14 cellular contexts compared by ENCODE assay signal in the genomic region with DNA sequence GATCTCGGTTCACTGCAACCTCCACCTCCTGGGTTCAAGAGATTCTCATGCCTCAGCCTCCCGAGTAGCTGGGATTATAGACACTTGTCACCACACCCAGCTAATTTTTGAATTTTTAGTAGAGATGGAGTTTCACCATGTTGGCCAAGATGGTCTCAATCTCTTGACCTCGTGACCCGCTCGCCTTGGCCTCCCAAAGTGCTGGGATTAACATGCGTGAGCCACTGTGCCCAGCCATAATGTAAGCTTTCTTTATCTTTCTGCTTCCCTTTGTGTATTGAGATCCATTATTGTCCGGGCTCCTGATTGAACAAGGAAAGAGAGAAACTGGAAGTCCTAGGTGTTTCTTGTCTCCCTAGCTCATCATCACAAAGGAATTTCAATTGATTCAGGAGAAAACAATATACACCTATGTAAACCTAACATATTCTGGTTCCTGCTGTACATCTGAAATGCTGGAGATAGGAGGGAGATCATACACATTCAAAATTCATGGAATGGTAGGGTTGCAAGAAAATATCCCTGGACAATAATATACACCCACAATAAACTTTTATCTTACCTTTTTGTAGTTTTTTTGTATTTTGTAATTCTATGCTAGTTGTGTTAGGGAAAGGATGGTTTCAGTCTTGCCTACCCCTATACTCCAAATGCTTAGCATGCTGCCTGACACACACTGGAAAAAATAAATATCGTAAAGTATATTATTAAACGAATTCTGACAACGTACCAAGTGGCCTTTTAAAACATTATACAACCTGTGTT.
DNase-seq lines count a peak whose midpoint lies in the region; ATAC-seq, FAIRE-seq and TF ChIP-seq lines count a peak whose summit lies in the region.
"Had no signal": no experiment of that assay in that cellular context is flagged by ENCODE, and none has a peak within 500 bp of the region (broad histone marks: within the 10 kb centered on the region; RNA-seq: fewer than 3 reads in every experiment).

No MANE protein-coding gene starts in this region.

- no peak for TF ChIP-seq CTCF in A549 (IDR thresholded peaks at IDR 0.05)
- TF ChIP-seq CTCF in HCT116 (IDR thresholded peaks at IDR 0.05 in 2 of 3, conservative IDR thresholded peaks at IDR 0.05 in 1 of 3; ENCODE audit: borderline replicate concordance in 1 of 3, insufficient read depth in 1 of 3, low read depth in 2 of 3, low read length in 2 of 3): no peak
- no peak for TF ChIP-seq CTCF in epithelial cell of esophagus (IDR thresholded peaks at IDR 0.05; ENCODE audit: insufficient read depth, low read depth, low read length, missing control alignments)

- H4K20me1 ChIP-seq in HCT116 (ENCODE audit: insufficient read depth): no peaks in the 10 kb centered on the region

- FAIRE-seq in A549 (lab: Jason Lieb, UNC): no peak
- FAIRE-seq: D721Med, K562 had no signal

- TF ChIP-seq EP300 in A549 (IDR thresholded peaks at IDR 0.05): no peak

- CTCF ChIA-PET in A549 (lab: Yijun Ruan, JAX) (interaction anchor here (0.6 to 1.1 kb wide), 2 partner anchors 134 to 619 kb away, joined by 3 read pairs; no protein-coding TSS in a partner anchor), HCT116 (lab: Charles Lee) (interaction anchor here (0.9 to 2.7 kb wide), 3 partner anchors 10 to 88 kb away, joined by 3 to 5 read pairs (median 5); no protein-coding TSS in a partner anchor)

- H3K27ac ChIP-seq in A549 (no peak overlapping the region), HCT116 (ENCODE audit: low read depth, low read length) (peak overlapping the region; percentile 94)

- no peaks in the 10 kb centered on the region for H3K9me3 ChIP-seq in A549
- H3K9me3 ChIP-seq in HCT116 (ENCODE audit: control insufficient read depth in 1 of 2, insufficient read depth in 1 of 2, low read depth in 1 of 2, low read length in 2 of 2): no peaks in the 10 kb centered on the region

- H3K4me1 ChIP-seq in A549 (peaks cover 21% of the 10 kb centered on the region), HCT116 (ENCODE audit: control insufficient read depth in 1 of 2, insufficient read depth in 2 of 2, low read length in 2 of 2) (peaks cover 60 to 87% of the 10 kb centered on the region in 2 experiments)

- WGBS in A549 (ENCODE audit: missing lambda C conversion rate): 60% methylated on average over 10 of the region's 10 CpGs

- ATAC-seq in A549: no peak
- no peak for ATAC-seq in HCT116
- ATAC-seq: K562 had no signal

- peak overlapping the region; percentile 68 for H3K9ac ChIP-seq in HCT116 (ENCODE audit: low read length)

- no peak overlapping the region for H2AFZ ChIP-seq in HCT116 (ENCODE audit: low read depth, low read length, poor library complexity, severe bottlenecking)
- H2AFZ ChIP-seq: GM23338 had no signal

- intact Hi-C loops in HCT116 (cut with micrococcal nuclease): no loop called here

- no peaks in the 10 kb centered on the region for H3K9me2 ChIP-seq in HCT116 (ENCODE audit: insufficient read depth)

- no peaks in the 10 kb centered on the region for H3K27me3 ChIP-seq in HCT116 (ENCODE audit: insufficient read depth, low read length)

- no peaks in the 10 kb centered on the region for H3K79me2 ChIP-seq in HCT116 (ENCODE audit: insufficient read depth, low read length)

- H3K4me2 ChIP-seq in A549: 0 out of 3 replicates have a peak overlapping the region, but pooled peaks have one; percentile 30
- peak overlapping the region; percentile 60 for H3K4me2 ChIP-seq in HCT116 (ENCODE audit: low read length)
- H3K4me2 ChIP-seq: GM23338 had no signal

- H3K36me3 ChIP-seq in HCT116 (ENCODE audit: control insufficient read depth in 1 of 2, insufficient read depth in 2 of 2, low read length in 2 of 2): no peaks in the 10 kb centered on the region

- no TSS peak for BruUV-seq in HCT116 (replicated peaks; lab: Mats Ljungman, UMichigan)

- H3K4me3 ChIP-seq in A549 (no peak overlapping the region), HCT116 (replicated peaks in 1 of 2; ENCODE audit: low read depth in 1 of 2, low read length in 2 of 2) (no peak overlapping the region), epithelial cell of esophagus (ENCODE audit: low read length) (no peak overlapping the region)
- H3K4me3 ChIP-seq: GM23338, K562 had no signal

- TF ChIP-seq RAD21 in A549 (conservative IDR thresholded peaks at IDR 0.05 in 1 of 2, IDR thresholded peaks at IDR 0.05 in 1 of 2) (no peak), HCT116 (IDR thresholded peaks at IDR 0.05; ENCODE audit: low read depth) (no peak)

- TF ChIP-seq POLR2A in A549 (IDR thresholded peaks at IDR 0.05; ENCODE audit: low read length) (no peak), HCT116 (IDR thresholded peaks at IDR 0.05; ENCODE audit: borderline replicate concordance, extremely low read depth, insufficient read depth, insufficient read length) (no peak)

- RAD21 ChIA-PET in HCT116 (lab: Charles Lee; ENCODE audit: low non-redundant PET in 1 of 2, low total read pairs in 2 of 2, uncharacterized antibody in 2 of 2, unreplicated experiment in 2 of 2): interaction anchor here in 1 of 2 experiments (0.7 to 2.9 kb wide), 2 partner anchors 55 to 80 kb away, joined by 3 to 9 read pairs; no protein-coding TSS in a partner anchor

- DNase-seq in A549 (ENCODE audit: low read depth in 1 of 2, low spot score in 1 of 2) (no peak), HCT116 (ENCODE audit: low read depth, low spot score) (no peak), epithelial cell of esophagus (ENCODE audit: low read depth) (peak; percentile 54), kidney tubule cell (ENCODE audit: low spot score) (peak; percentile 49), retina (no peak), NCI-H1105 (lab: John Stamatoyannopoulos, UW) (no peak)
- DNase-seq in activated CD8-positive, alpha-beta memory T cell treated with anti-CD3 and anti-CD28 coated beads, Interleukin-2, amount 50 U/mL, for 48 hours: no peak
- DNase-seq: C1 segment of cervical spinal cord; CD4-positive, alpha-beta memory T cell; DMS153; GF-D8 had no signal

- POLR2A ChIA-PET in A549 (lab: Yijun Ruan, JAX) (no interaction called here), HCT116 (lab: Charles Lee) (interaction anchor here (0.6 to 6.3 kb wide), 6 partner anchors 7 to 153 kb away, joined by 3 to 60 read pairs (median 21); no protein-coding TSS in a partner anchor)

TF ChIP-seq in A549, 52 proteins besides CTCF, POLR2A, EP300 and RAD21 (continues in another document):
- TF ChIP-seq SREBF2 (IDR thresholded peaks at IDR 0.05) (no peak), KDM5A (IDR thresholded peaks at IDR 0.05) (no peak), PBX3 (IDR thresholded peaks at IDR 0.05) (no peak), POLR2AphosphoS2 (conservative IDR thresholded peaks at IDR 0.05; ENCODE audit: low read length) (no peak), MAZ (IDR thresholded peaks at IDR 0.05; ENCODE audit: borderline replicate concordance, low read depth, low read length) (no peak), FOSB (CRISPR knock-in tag; IDR thresholded peaks at IDR 0.05) (no peak), CEBPB (IDR thresholded peaks at IDR 0.05) (no peak), JUN (IDR thresholded peaks at IDR 0.05) (no peak), NR3C1 (IDR thresholded peaks at IDR 0.05) (no peak), KDM1A (IDR thresholded peaks at IDR 0.05; ENCODE audit: low read depth) (no peak), EHMT2 (IDR thresholded peaks at IDR 0.05; ENCODE audit: low read depth) (no peak), EHF (CRISPR knock-in tag; IDR thresholded peaks at IDR 0.05) (no peak), ZC3H11A (IDR thresholded peaks at IDR 0.05) (no peak)
- TF ChIP-seq, protein P1, sequence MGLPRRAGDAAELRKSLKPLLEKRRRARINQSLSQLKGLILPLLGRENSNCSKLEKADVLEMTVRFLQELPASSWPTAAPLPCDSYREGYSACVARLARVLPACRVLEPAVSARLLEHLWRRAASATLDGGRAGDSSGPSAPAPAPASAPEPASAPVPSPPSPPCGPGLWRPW (IDR thresholded peaks at IDR 0.05): no peak

TF ChIP-seq in HCT116, 20 proteins besides CTCF, POLR2A, EP300 and RAD21:
- TF ChIP-seq EZH2 (IDR thresholded peaks at IDR 0.05) (no peak), EZH2phosphoT487 (IDR thresholded peaks at IDR 0.05; ENCODE audit: borderline replicate concordance) (no peak), ATF3 (IDR thresholded peaks at IDR 0.05) (no peak), SIN3A (IDR thresholded peaks at IDR 0.05; ENCODE audit: low read depth) (no peak), POLR2AphosphoS5 (IDR thresholded peaks at IDR 0.05; ENCODE audit: low read depth, low read length) (no peak), TCF7L2 (IDR thresholded peaks at IDR 0.05; ENCODE audit: borderline replicate concordance, extremely low read depth, insufficient read depth, insufficient read length) (no peak)
- TF ChIP-seq, protein P2, sequence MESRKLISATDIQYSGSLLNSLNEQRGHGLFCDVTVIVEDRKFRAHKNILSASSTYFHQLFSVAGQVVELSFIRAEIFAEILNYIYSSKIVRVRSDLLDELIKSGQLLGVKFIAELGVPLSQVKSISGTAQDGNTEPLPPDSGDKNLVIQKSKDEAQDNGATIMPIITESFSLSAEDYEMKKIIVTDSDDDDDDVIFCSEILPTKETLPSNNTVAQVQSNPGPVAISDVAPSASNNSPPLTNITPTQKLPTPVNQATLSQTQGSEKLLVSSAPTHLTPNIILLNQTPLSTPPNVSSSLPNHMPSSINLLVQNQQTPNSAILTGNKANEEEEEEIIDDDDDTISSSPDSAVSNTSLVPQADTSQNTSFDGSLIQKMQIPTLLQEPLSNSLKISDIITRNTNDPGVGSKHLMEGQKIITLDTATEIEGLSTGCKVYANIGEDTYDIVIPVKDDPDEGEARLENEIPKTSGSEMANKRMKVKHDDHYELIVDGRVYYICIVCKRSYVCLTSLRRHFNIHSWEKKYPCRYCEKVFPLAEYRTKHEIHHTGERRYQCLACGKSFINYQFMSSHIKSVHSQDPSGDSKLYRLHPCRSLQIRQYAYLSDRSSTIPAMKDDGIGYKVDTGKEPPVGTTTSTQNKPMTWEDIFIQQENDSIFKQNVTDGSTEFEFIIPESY (IDR thresholded peaks at IDR 0.05; ENCODE audit: extremely low read depth, insufficient replicate concordance, low read length): no peak

Comparison
In these comparisons a context has a peak if more than half of its experiments do, and no peak if none do; other contexts are left out.
1. DNase-seq: peak in epithelial cell of esophagus (single experiment) and kidney tubule cell (single experiment); none in A549 (0 of 2), HCT116 (single experiment), retina (single experiment), activated CD8-positive, alpha-beta memory T cell treated with anti-CD3 and anti-CD28 coated beads, Interleukin-2, amount 50 U/mL, for 48 hours (single experiment) and NCI-H1105 (single experiment).